ENCODE assay signal across 8 cellular contexts in genomic region chr18:10787293-10787901, GRCh38.
A peak's percentile ranks its signal among the peaks of the same experiment; 100 is the strongest.
DNase-seq lines count a peak whose midpoint lies in the region; ATAC-seq and TF ChIP-seq lines count a peak whose summit lies in the region.

No MANE protein-coding gene starts in this region.

- H2AK5ac ChIP-seq in IMR-90 (ENCODE audit: low read depth, low read length), result no peak overlapping the region

- H3K4me2 ChIP-seq in IMR-90 (ENCODE audit: low read depth, low read length) (no peak overlapping the region), PC-3 (ENCODE audit: low read length) (peak overlapping the region; percentile 33; the same call in 1 of the 2 replicates)

- POLR2A ChIA-PET in IMR-90 (lab: Charles Lee; ENCODE audit: unreplicated experiment) (no interaction called here), PC-3 (lab: Charles Lee; ENCODE audit: unreplicated experiment) (no interaction called here)

- H3K27me3 ChIP-seq in IMR-90 (ENCODE audit: control insufficient read depth, insufficient read depth, low read length), result no peaks in the 10 kb centered on the region
- peaks cover 78% of the 10 kb centered on the region for H3K27me3 ChIP-seq in PC-3 (ENCODE audit: low read length)
- no peaks in the 10 kb centered on the region for H3K27me3 ChIP-seq in thoracic aorta (replicated peaks; ENCODE audit: insufficient read depth)

- DNase-seq in EH (ENCODE audit: low read depth) (peak; percentile 63), IMR-90 (peak; percentile 80), PC-3 (peak; percentile 80), activated T-cell treated with anti-CD3 and anti-CD28 coated beads for 48 hours (ENCODE audit: low read depth) (peak; percentile 77), fibroblast of peridontal ligament (ENCODE audit: extremely low read depth) (peak; percentile 76), nucleus accumbens (lab: John Stamatoyannopoulos, UW) (peak in 48 of 56 donors; percentile 2 to 87 (median 38)), thoracic aorta (ENCODE audit: low spot score) (peak; percentile 41)

- no peak overlapping the region for H2BK15ac ChIP-seq in IMR-90 (ENCODE audit: low read depth, low read length)

- no peak overlapping the region for H2BK120ac ChIP-seq in IMR-90 (ENCODE audit: low read depth, low read length)

- H2AFZ ChIP-seq in IMR-90 (replicated peaks; ENCODE audit: low read length, poor library complexity), result no peak overlapping the region
- no peak overlapping the region for H2AFZ ChIP-seq in PC-3 (ENCODE audit: low read length)

- no peak overlapping the region for H2AK9ac ChIP-seq in IMR-90 (replicated peaks; ENCODE audit: low read depth, low read length, poor library complexity)

- H3K9me2 ChIP-seq in PC-3 (replicated peaks; ENCODE audit: low read length), result no peaks in the 10 kb centered on the region

- no peak overlapping the region for H4K91ac ChIP-seq in IMR-90 (ENCODE audit: insufficient read depth, low read depth, low read length)

- no peak overlapping the region for H4K5ac ChIP-seq in IMR-90 (ENCODE audit: low read depth, low read length)

- ATAC-seq in GM21717 (IDR thresholded peaks at IDR 0.05; ENCODE audit: unreplicated experiment) (peak; percentile 91), IMR-90 (ENCODE audit: low read depth) (peak; percentile 79), PC-3 (peak; percentile 38; the same call in 1 of the 2 replicates), thoracic aorta (ENCODE audit: insufficient number of reproducible peaks, low FRiP score, low read depth) (no peak)

- CTCF ChIA-PET in IMR-90 (lab: Yijun Ruan, JAX), result interaction anchor here (0.6 to 2.6 kb wide), 8 partner anchors 9 to 367 kb away, joined by 3 to 12 read pairs (median 3); no protein-coding TSS in a partner anchor
- CTCF ChIA-PET in PC-3 (lab: Charles Lee), result no interaction called here

- no peak overlapping the region for H3K56ac ChIP-seq in IMR-90 (ENCODE audit: extremely low read depth, insufficient read depth, low read length)

- intact Hi-C loops in IMR-90 (cut with micrococcal nuclease), result loop anchor here (1.0 to 10.0 kb wide), 5 partner anchors 65 to 767 kb away; partner anchors contain the start of gene PIEZO2
- intact Hi-C loops in PC-3 (cut with micrococcal nuclease), result no loop called here

- H2BK5ac ChIP-seq in IMR-90 (ENCODE audit: low read depth, low read length, poor library complexity, severe bottlenecking), result no peak overlapping the region

- peaks cover 3% of the 10 kb centered on the region for H3K4me1 ChIP-seq in IMR-90 (ENCODE audit: control insufficient read depth, insufficient read depth, low read length)
- no peaks in the 10 kb centered on the region for H3K4me1 ChIP-seq in PC-3 (ENCODE audit: insufficient read depth, low read length)
- H3K4me1 ChIP-seq in thoracic aorta (ENCODE audit: control insufficient read depth in 1 of 2, low read depth in 2 of 2), result no peaks in the 10 kb centered on the region

- peak; percentile 75 for TF ChIP-seq RAD21 in IMR-90 (IDR thresholded peaks at IDR 0.05; ENCODE audit: low read length)

- dilution Hi-C loops in IMR-90 (cut with HindIII; ENCODE audit: low sequenced_read_pairs, unreplicated experiment), result no loop called here

- no peak for TF ChIP-seq POLR2A in IMR-90 (IDR thresholded peaks at IDR 0.05; ENCODE audit: low read depth, low read length)

- no peak overlapping the region for H3K4ac ChIP-seq in IMR-90 (ENCODE audit: low read depth, low read length)

- no peaks in the 10 kb centered on the region for H3K79me2 ChIP-seq in PC-3 (ENCODE audit: low read length)

- H3K9me3 ChIP-seq in IMR-90 (ENCODE audit: control insufficient read depth, insufficient read depth, low read length) (no peaks in the 10 kb centered on the region), PC-3 (ENCODE audit: low read length) (no peaks in the 10 kb centered on the region), thoracic aorta (no peaks in the 10 kb centered on the region)

- H4K20me1 ChIP-seq in IMR-90 (ENCODE audit: insufficient read depth, low read length) (no peaks in the 10 kb centered on the region; the same call in 1 of the 2 replicates), PC-3 (ENCODE audit: low read length) (no peaks in the 10 kb centered on the region)

- no peak overlapping the region for H3K23ac ChIP-seq in IMR-90 (ENCODE audit: low read depth, low read length)

- no peaks in the 10 kb centered on the region for H3F3A ChIP-seq in PC-3 (ENCODE audit: low read length, unreplicated experiment)

- H3K27ac ChIP-seq in IMR-90 (ENCODE audit: insufficient read depth, low read length) (no peak overlapping the region), PC-3 (ENCODE audit: low read length) (no peak overlapping the region), thoracic aorta (no peak overlapping the region)

- H3K79me1 ChIP-seq in IMR-90 (ENCODE audit: low read depth in 1 of 2, low read length in 2 of 2), result no peaks in the 10 kb centered on the region

- no CpG with 5 or more reads among the region's 5 CpGs for WGBS in IMR-90 (ENCODE audit: extremely low coverage in 2 of 2, insufficient read length in 1 of 2), 2 experiments

- H3K36me3 ChIP-seq in IMR-90 (ENCODE audit: control insufficient read depth, insufficient read depth, low read length), result peaks cover 4% of the 10 kb centered on the region; the same call in 1 of the 2 replicates
- no peaks in the 10 kb centered on the region for H3K36me3 ChIP-seq in PC-3 (ENCODE audit: low read depth, low read length)
- H3K36me3 ChIP-seq in thoracic aorta, result no peaks in the 10 kb centered on the region

- H3K9ac ChIP-seq in IMR-90 (ENCODE audit: low read depth, low read length), result no peak overlapping the region
- no peak overlapping the region for H3K9ac ChIP-seq in PC-3 (ENCODE audit: low read length)

- no peak overlapping the region for H3K14ac ChIP-seq in IMR-90 (replicated peaks; ENCODE audit: low read depth, low read length)

- no peak overlapping the region for H2BK20ac ChIP-seq in IMR-90 (ENCODE audit: low read depth, low read length)

- peaks cover 5% of the 10 kb centered on the region for H3K9me1 ChIP-seq in IMR-90 (ENCODE audit: insufficient read depth, low read length)

- BruUV-seq in IMR-90 (replicated peaks; lab: Mats Ljungman, UMichigan) (no TSS peak), PC-3 (replicated peaks; lab: Mats Ljungman, UMichigan) (no TSS peak)

- no peak overlapping the region for H3K18ac ChIP-seq in IMR-90 (ENCODE audit: low read depth, low read length)

- in situ Hi-C loops in IMR-90 (cut with MboI; ENCODE audit: low sequenced_read_pairs), result no loop called here

- TF ChIP-seq CTCF in IMR-90 (conservative IDR thresholded peaks at IDR 0.05; ENCODE audit: low read depth, low read length) (peak; percentile 84), PC-3 (conservative IDR thresholded peaks at IDR 0.05; ENCODE audit: low read depth, low read length) (peak; percentile 93), thoracic aorta (IDR thresholded peaks at IDR 0.05) (peak; percentile 28)

- no peak overlapping the region for H4K8ac ChIP-seq in IMR-90 (ENCODE audit: low read depth in 2 of 2, low read length in 2 of 2)

- H3K4me3 ChIP-seq in IMR-90 (ENCODE audit: insufficient read depth, low read depth, low read length) (no peak overlapping the region), PC-3 (ENCODE audit: low read length) (no peak overlapping the region), thoracic aorta (no peak overlapping the region)

TF ChIP-seq in IMR-90, 13 proteins besides CTCF, POLR2A, EP300 and RAD21:
- TF ChIP-seq, protein P1, sequence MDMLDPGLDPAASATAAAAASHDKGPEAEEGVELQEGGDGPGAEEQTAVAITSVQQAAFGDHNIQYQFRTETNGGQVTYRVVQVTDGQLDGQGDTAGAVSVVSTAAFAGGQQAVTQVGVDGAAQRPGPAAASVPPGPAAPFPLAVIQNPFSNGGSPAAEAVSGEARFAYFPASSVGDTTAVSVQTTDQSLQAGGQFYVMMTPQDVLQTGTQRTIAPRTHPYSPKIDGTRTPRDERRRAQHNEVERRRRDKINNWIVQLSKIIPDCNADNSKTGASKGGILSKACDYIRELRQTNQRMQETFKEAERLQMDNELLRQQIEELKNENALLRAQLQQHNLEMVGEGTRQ (IDR thresholded peaks at IDR 0.05; ENCODE audit: low read depth, low read length), result no peak
- peak; percentile 41 for TF ChIP-seq SMC3 (IDR thresholded peaks at IDR 0.05; ENCODE audit: low read depth, low read length)

Comparison
In these comparisons a context has a peak if more than half of its experiments do, and no peak if none do; other contexts are left out.
1. CTCF ChIP-seq: peak in every context shown above with its lines; median percentile 93 in PC-3; 84 in IMR-90; 28 in thoracic aorta.